Comparison of ENCODE assay signal across 8 cellular contexts in genomic region chr16:16021988-16022682, GRCh38.
A peak's percentile ranks its signal among the peaks of the same experiment; 100 is the strongest.
DNase-seq lines count a peak whose midpoint lies in the region; ATAC-seq lines count a peak whose summit lies in the region.

No MANE protein-coding gene starts in this region.

- peak overlapping the region; percentile 14 to 33 for H3K27ac Mint-ChIP-seq in stimulated activated naive CD8-positive, alpha-beta T cell treated with anti-CD3 and anti-CD28 coated beads, Interleukin-15, amount 100 ng/mL, for 72 hours

- peak; percentile 98 for DNase-seq in ELF-1 (ENCODE audit: low read depth, low spot score)
- DNase-seq in NCI-H69 (lab: John Stamatoyannopoulos, UW) = peak; percentile 62
- DNase-seq in cerebellum (ENCODE audit: low spot score) = peak; percentile 93
- peak; percentile 92 for DNase-seq in left kidney (ENCODE audit: low read depth, low spot score)
- DNase-seq in stimulated activated naive CD8-positive, alpha-beta T cell treated with anti-CD3 and anti-CD28 coated beads, Interleukin-15, amount 100 ng/mL, for 72 hours = no peak
- no peak for DNase-seq in germinal center (ENCODE audit: low spot score)
- DNase-seq in NK-92 (lab: John Stamatoyannopoulos, UW; ENCODE audit: unreplicated experiment) = no peak

- no peak for ATAC-seq in stimulated activated naive CD8-positive, alpha-beta T cell treated with anti-CD3 and anti-CD28 coated beads, Interleukin-15, amount 100 ng/mL, for 72 hours
- ATAC-seq in GM21737 (IDR thresholded peaks at IDR 0.05; ENCODE audit: unreplicated experiment) = no peak

- peaks cover 42% of the 10 kb centered on the region for H3K4me1 Mint-ChIP-seq in stimulated activated naive CD8-positive, alpha-beta T cell treated with anti-CD3 and anti-CD28 coated beads, Interleukin-15, amount 100 ng/mL, for 72 hours

- no peaks in the 10 kb centered on the region for H3K9me3 Mint-ChIP-seq in stimulated activated naive CD8-positive, alpha-beta T cell treated with anti-CD3 and anti-CD28 coated beads, Interleukin-15, amount 100 ng/mL, for 72 hours

- H3K4me3 Mint-ChIP-seq in stimulated activated naive CD8-positive, alpha-beta T cell treated with anti-CD3 and anti-CD28 coated beads, Interleukin-15, amount 100 ng/mL, for 72 hours = no peak overlapping the region

- no peaks in the 10 kb centered on the region for H3K27me3 Mint-ChIP-seq in stimulated activated naive CD8-positive, alpha-beta T cell treated with anti-CD3 and anti-CD28 coated beads, Interleukin-15, amount 100 ng/mL, for 72 hours

Comparison
In these comparisons a context has a peak if more than half of its experiments do, and no peak if none do; other contexts are left out.
1. DNase-seq: peak in ELF-1 (single experiment), NCI-H69 (single experiment), cerebellum (single experiment) and left kidney (single experiment); none in stimulated activated naive CD8-positive, alpha-beta T cell treated with anti-CD3 and anti-CD28 coated beads, Interleukin-15, amount 100 ng/mL, for 72 hours (0 of 2), germinal center (single experiment) and NK-92 (single experiment).